Comparison of ENCODE assay signal across 8 cellular contexts in the genomic region with DNA sequence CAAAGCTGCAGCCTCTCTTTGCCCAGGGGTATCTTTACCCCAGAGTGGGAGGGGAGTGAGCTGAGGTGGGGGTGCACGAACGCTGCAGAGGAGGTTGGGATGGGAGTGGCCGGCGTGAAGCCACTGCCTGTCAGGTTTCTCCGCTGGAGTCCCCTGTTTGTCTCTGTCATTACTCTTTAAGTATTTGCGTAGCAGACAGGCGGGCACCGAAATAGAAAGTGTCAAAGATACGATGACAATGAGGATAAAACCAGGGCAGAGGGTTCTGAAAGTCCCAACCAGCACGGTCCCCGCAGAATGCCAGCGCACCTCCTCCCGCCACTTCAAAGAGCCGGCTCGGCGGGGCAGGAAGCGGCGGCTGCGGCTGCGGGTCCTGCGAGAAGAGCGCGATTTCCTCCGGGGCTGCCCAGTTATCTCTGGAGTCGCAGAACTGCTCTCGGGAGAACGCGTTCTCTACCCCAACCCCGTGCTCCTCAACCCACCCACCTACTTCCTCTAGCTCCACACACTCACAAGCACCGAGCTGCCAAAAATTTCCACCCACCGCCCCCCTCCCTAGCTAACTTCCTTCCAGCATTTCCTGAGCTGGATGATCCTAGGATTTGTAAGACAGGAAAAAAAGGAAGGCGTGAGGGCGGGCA. TPM values are rescaled to one million over a fixed set of nuclear protein-coding genes. Genes with fewer than 3 reads are reported as not detected.
DNase-seq lines count a peak whose midpoint lies in the region; ATAC-seq, FAIRE-seq and TF ChIP-seq lines count a peak whose summit lies in the region.

A gene with protein sequence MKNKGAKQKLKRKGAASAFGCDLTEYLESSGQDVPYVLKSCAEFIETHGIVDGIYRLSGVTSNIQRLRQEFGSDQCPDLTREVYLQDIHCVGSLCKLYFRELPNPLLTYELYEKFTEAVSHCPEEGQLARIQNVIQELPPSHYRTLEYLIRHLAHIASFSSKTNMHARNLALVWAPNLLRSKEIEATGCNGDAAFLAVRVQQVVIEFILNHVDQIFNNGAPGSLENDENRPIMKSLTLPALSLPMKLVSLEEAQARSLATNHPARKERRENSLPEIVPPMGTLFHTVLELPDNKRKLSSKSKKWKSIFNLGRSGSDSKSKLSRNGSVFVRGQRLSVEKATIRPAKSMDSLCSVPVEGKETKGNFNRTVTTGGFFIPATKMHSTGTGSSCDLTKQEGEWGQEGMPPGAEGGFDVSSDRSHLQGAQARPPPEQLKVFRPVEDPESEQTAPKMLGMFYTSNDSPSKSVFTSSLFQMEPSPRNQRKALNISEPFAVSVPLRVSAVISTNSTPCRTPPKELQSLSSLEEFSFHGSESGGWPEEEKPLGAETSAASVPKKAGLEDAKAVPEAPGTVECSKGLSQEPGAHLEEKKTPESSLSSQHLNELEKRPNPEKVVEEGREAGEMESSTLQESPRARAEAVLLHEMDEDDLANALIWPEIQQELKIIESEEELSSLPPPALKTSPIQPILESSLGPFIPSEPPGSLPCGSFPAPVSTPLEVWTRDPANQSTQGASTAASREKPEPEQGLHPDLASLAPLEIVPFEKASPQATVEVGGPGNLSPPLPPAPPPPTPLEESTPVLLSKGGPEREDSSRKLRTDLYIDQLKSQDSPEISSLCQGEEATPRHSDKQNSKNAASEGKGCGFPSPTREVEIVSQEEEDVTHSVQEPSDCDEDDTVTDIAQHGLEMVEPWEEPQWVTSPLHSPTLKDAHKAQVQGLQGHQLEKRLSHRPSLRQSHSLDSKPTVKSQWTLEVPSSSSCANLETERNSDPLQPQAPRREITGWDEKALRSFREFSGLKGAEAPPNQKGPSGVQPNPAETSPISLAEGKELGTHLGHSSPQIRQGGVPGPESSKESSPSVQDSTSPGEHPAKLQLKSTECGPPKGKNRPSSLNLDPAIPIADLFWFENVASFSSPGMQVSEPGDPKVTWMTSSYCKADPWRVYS (N-terminal part only) (plus strand): TSS at position 623 of the 641 bp plus-strand sequence. CDS start 522 bp downstream, outside the sequence.

- no peak for TF ChIP-seq CTCF in GM13977 (IDR thresholded peaks at IDR 0.05; ENCODE audit: extremely low read depth, insufficient read depth, missing control alignments)
- no peak for TF ChIP-seq CTCF in HCT116 (IDR thresholded peaks at IDR 0.05 in 2 of 3, conservative IDR thresholded peaks at IDR 0.05 in 1 of 3; ENCODE audit: borderline replicate concordance in 1 of 3, insufficient read depth in 1 of 3, low read depth in 2 of 3, low read length in 2 of 3)
- no peak for TF ChIP-seq CTCF in HepG2 (CRISPR knock-in tag; IDR thresholded peaks at IDR 0.05)

- H4K20me1 ChIP-seq in HCT116 (ENCODE audit: insufficient read depth) = no peaks in the 10 kb centered on the region
- no peaks in the 10 kb centered on the region for H4K20me1 ChIP-seq in HepG2 (ENCODE audit: insufficient read depth, low read length)

- CTCF ChIA-PET in HCT116 (lab: Charles Lee) = no interaction called here
- CTCF ChIA-PET in HepG2 (lab: Yijun Ruan, JAX; ENCODE audit: low intra/inter-chr PET ratio, low total read pairs) = no interaction called here

- H3K9ac ChIP-seq in HCT116 (ENCODE audit: low read length) (peak within 1 kb of the TSS; percentile 53), HepG2 (ENCODE audit: insufficient read depth, low read depth, low read length) (peak within 1 kb of the TSS; percentile 1; the same call in 1 of the 2 replicates)

- H3K9me3 ChIP-seq in HCT116 (ENCODE audit: control insufficient read depth in 1 of 2, insufficient read depth in 1 of 2, low read depth in 1 of 2, low read length in 2 of 2) (no peaks in the 10 kb centered on the region), HepG2 (ENCODE audit: low read length) (no peaks in the 10 kb centered on the region)

- BruUV-seq in HCT116 (replicated peaks; lab: Mats Ljungman, UMichigan) (no TSS peak), HepG2 (replicated peaks; lab: Mats Ljungman, UMichigan) (no TSS peak)

- peak; percentile 75 for ATAC-seq in HCT116
- peak; percentile 74 for ATAC-seq in HepG2

- DNase-seq in GM13977 (ENCODE audit: low spot score) (peak; percentile 76), HCT116 (ENCODE audit: low read depth, low spot score) (no peak), NCI-H146 (lab: John Stamatoyannopoulos, UW) (peak; percentile 44), HepG2 (ENCODE audit: low spot score) (peak; percentile 4), inferior parietal cortex (ENCODE audit: extremely low spot score) (no peak)
- DNase-seq in activated CD4-positive, alpha-beta T cell treated with anti-CD3 and anti-CD28 coated beads for 48 hours = peak; percentile 91
- DNase-seq in stimulated activated CD4-positive, alpha-beta T cell treated with anti-CD3 and anti-CD28 coated beads, Interleukin-4, amount 100 ng/mL, for 1 hour = peak; percentile 82

- H3K27ac ChIP-seq in HCT116 (ENCODE audit: low read depth, low read length) (peak within 1 kb of the TSS; percentile 44), cingulate gyrus (ENCODE audit: low read depth, low read length) (peak within 1 kb of the TSS; percentile 82), HepG2 (ENCODE audit: extremely low read length, insufficient read depth, low read length) (no peak within 1 kb of the TSS)

- H3K27me3 ChIP-seq in HCT116 (ENCODE audit: insufficient read depth, low read length) (no peaks in the 10 kb centered on the region), HepG2 (ENCODE audit: control insufficient read depth in 1 of 2, insufficient read depth in 2 of 2, low read length in 2 of 2) (peaks cover 2 to 53% of the 10 kb centered on the region in 2 experiments; a peak in 4 of 5 replicates)

- H3K4me2 ChIP-seq in HCT116 (ENCODE audit: low read length) (peak within 1 kb of the TSS; percentile 98), HepG2 (ENCODE audit: low read depth, low read length) (peak within 1 kb of the TSS; percentile 74)

- peak within 1 kb of the TSS; percentile 90 for H2AFZ ChIP-seq in HCT116 (ENCODE audit: low read depth, low read length, poor library complexity, severe bottlenecking)
- no peak within 1 kb of the TSS for H2AFZ ChIP-seq in HepG2 (ENCODE audit: low read length)

- H3K4me1 ChIP-seq in HCT116 (ENCODE audit: control insufficient read depth in 1 of 2, insufficient read depth in 2 of 2, low read length in 2 of 2) = peaks cover 4 to 16% of the 10 kb centered on the region in 2 experiments; a peak in 2 of 4 replicates
- peaks cover 24% of the 10 kb centered on the region for H3K4me1 ChIP-seq in HepG2 (ENCODE audit: insufficient read depth, low read length)

- TF ChIP-seq RAD21 in HCT116 (IDR thresholded peaks at IDR 0.05; ENCODE audit: low read depth) (no peak), HepG2 (CRISPR knock-in tag; IDR thresholded peaks at IDR 0.05) (no peak)

- intact Hi-C loops in HCT116 (cut with micrococcal nuclease) (loop anchor here (1.0 kb wide), 1 partner anchor 23 kb away; no protein-coding TSS in a partner anchor), HepG2 (cut with micrococcal nuclease; ENCODE audit: unreplicated experiment) (no loop called here)

- FAIRE-seq in HepG2 (lab: Jason Lieb, UNC) = no peak

- RAD21 ChIA-PET in HCT116 (lab: Charles Lee; ENCODE audit: low non-redundant PET in 1 of 2, low total read pairs in 2 of 2, uncharacterized antibody in 2 of 2, unreplicated experiment in 2 of 2) = no interaction called here

- no peaks in the 10 kb centered on the region for H3K79me2 ChIP-seq in HCT116 (ENCODE audit: insufficient read depth, low read length)
- no peaks in the 10 kb centered on the region for H3K79me2 ChIP-seq in HepG2 (ENCODE audit: insufficient read depth, low read length)

- TF ChIP-seq POLR2A in HCT116 (IDR thresholded peaks at IDR 0.05; ENCODE audit: borderline replicate concordance, extremely low read depth, insufficient read depth, insufficient read length) (no peak), HepG2 (IDR thresholded peaks at IDR 0.05; ENCODE audit: insufficient read depth in 1 of 2, low read depth in 2 of 2, low read length in 2 of 2) (no peak)

- no peaks in the 10 kb centered on the region for H3K9me2 ChIP-seq in HCT116 (ENCODE audit: insufficient read depth)

- H3K36me3 ChIP-seq in HCT116 (ENCODE audit: control insufficient read depth in 1 of 2, insufficient read depth in 2 of 2, low read length in 2 of 2) (no peaks in the 10 kb centered on the region), HepG2 (replicated peaks in 1 of 2; ENCODE audit: control insufficient read depth in 1 of 2, insufficient read depth in 2 of 2, low read length in 2 of 2) (no peaks in the 10 kb centered on the region)

- H3K4me3 ChIP-seq in HCT116 (replicated peaks in 1 of 2; ENCODE audit: low read depth in 1 of 2, low read length in 2 of 2) (peak within 1 kb of the TSS; percentile 66 to 68), HepG2 (replicated peaks in 1 of 3; ENCODE audit: insufficient read depth in 1 of 3, low read depth in 2 of 3, low read length in 3 of 3) (peak within 1 kb of the TSS; percentile 42 to 65 (median 51))

- 3% methylated on average over 19 of the region's 33 CpGs for whole genome bisulfite sequencing in HepG2 (ENCODE audit: low lambda C conversion rate)

- in situ Hi-C loops in GM13977 (cut with MboI; ENCODE audit: low pct_unique_long_range_greater_than_20kb, low sequenced_read_pairs, unreplicated experiment) (no loop called here), HepG2 (cut with HindIII; ENCODE audit: extremely low pct_ligation_motif_present, low pct_unique_long_range_greater_than_20kb) (no loop called here)

- TF ChIP-seq EP300 in HepG2 (IDR thresholded peaks at IDR 0.05; ENCODE audit: low read depth in 2 of 2, low read length in 2 of 2) = no peak
- no peak for TF ChIP-seq EP300 in HepG2 (CRISPR knock-in tag; IDR thresholded peaks at IDR 0.05; ENCODE audit: borderline replicate concordance)

- POLR2A ChIA-PET in HCT116 (lab: Charles Lee) = interaction anchor here (1.4 kb wide), 1 partner anchor 10 kb away, joined by 5 read pairs; no protein-coding TSS in a partner anchor
- POLR2A ChIA-PET in HepG2 (lab: Yijun Ruan, JAX) = no interaction called here

RNA-seq across cellular contexts. Expression of the gene that starts here (rescaled TPM):
- total RNA-seq in HCT116 (2021; ENCODE audit: unreplicated experiment) = 0.93 TPM
- polyA plus RNA-seq in HCT116 (2012) = 0.36 and 0.47 TPM in 2 replicates
- not detected in 2 replicates for total RNA-seq in HepG2 (2016; rRNA removed; fragmentation: Illumina TruSeq; extraction: Trizol)
- not detected in 2 replicates for total RNA-seq in HepG2 (2016; cell fraction: cytosol; rRNA removed; fragmentation: Illumina TruSeq; extraction: Trizol; ENCODE audit: low read depth)
- not detected in 2 replicates for total RNA-seq in HepG2 (2016; cell fraction: insoluble cytoplasmic fraction; rRNA removed; fragmentation: Illumina TruSeq; extraction: Trizol)
- not detected in 2 replicates for total RNA-seq in HepG2 (2016; cell fraction: membrane; rRNA removed; fragmentation: Illumina TruSeq; extraction: Trizol)
- total RNA-seq in HepG2 (2016; cell fraction: nucleus; rRNA removed; fragmentation: Illumina TruSeq; extraction: Trizol) = not detected in 2 replicates
- not detected in 2 replicates for polyA plus RNA-seq in HepG2 (2011; rRNA removed)
- polyA plus RNA-seq in HepG2 (2011; cell fraction: cytosol; rRNA removed) = under 0.01 TPM in 1 of 2 replicates, not detected in the other
- not detected in 2 replicates for polyA plus RNA-seq in HepG2 (2011; cell fraction: nucleus; rRNA removed)
- polyA plus RNA-seq in HepG2 (2012) = 0.04 and 0.09 TPM in 2 replicates
- not detected in 2 replicates for polyA plus RNA-seq in HepG2 (2016; cell fraction: cytosol; fragmentation: Illumina TruSeq; extraction: Trizol; ENCODE audit: low read depth)
- polyA plus RNA-seq in HepG2 (2016; cell fraction: insoluble cytoplasmic fraction; fragmentation: Illumina TruSeq; extraction: Trizol; ENCODE audit: low read depth) = not detected in 2 replicates
- not detected in 2 replicates for polyA plus RNA-seq in HepG2 (2016; cell fraction: membrane; fragmentation: Illumina TruSeq; extraction: Trizol; ENCODE audit: low read depth)
- polyA plus RNA-seq in HepG2 (2016; cell fraction: nucleus; fragmentation: Illumina TruSeq; extraction: Trizol; ENCODE audit: insufficient read depth, low read depth) = not detected in 2 replicates
- polyA minus RNA-seq in HepG2 (2011; rRNA and poly(A)+ RNA removed; ENCODE audit: low replicate concordance) = 0.12 TPM in 1 of 2 replicates, not detected in the other
- polyA minus RNA-seq in HepG2 (2011; cell fraction: cytosol; rRNA and poly(A)+ RNA removed) = not detected in 2 replicates
- not detected in 2 replicates for polyA minus RNA-seq in HepG2 (2011; cell fraction: nucleus; rRNA and poly(A)+ RNA removed)

Comparison
In these comparisons a context has a peak if more than half of its experiments do, and no peak if none do; other contexts are left out.
1. Peak in ATAC-seq, H3K4me3 ChIP-seq, H3K27ac ChIP-seq, H3K9ac ChIP-seq and H3K4me2 ChIP-seq in HCT116; RNA of the gene not detected or under 1 TPM.
2. Peak in DNase-seq, ATAC-seq, H3K4me3 ChIP-seq, H3K9ac ChIP-seq and H3K4me2 ChIP-seq in HepG2; RNA of the gene not detected or under 1 TPM.
3. DNase-seq: peak in GM13977 (single experiment), NCI-H146 (single experiment), activated CD4-positive, alpha-beta T cell treated with anti-CD3 and anti-CD28 coated beads for 48 hours (single experiment) and stimulated activated CD4-positive, alpha-beta T cell treated with anti-CD3 and anti-CD28 coated beads, Interleukin-4, amount 100 ng/mL, for 1 hour (single experiment); none in HCT116 (single experiment) and inferior parietal cortex (single experiment).